ENCODE assay signal across 1 cellular context in the genomic region with DNA sequence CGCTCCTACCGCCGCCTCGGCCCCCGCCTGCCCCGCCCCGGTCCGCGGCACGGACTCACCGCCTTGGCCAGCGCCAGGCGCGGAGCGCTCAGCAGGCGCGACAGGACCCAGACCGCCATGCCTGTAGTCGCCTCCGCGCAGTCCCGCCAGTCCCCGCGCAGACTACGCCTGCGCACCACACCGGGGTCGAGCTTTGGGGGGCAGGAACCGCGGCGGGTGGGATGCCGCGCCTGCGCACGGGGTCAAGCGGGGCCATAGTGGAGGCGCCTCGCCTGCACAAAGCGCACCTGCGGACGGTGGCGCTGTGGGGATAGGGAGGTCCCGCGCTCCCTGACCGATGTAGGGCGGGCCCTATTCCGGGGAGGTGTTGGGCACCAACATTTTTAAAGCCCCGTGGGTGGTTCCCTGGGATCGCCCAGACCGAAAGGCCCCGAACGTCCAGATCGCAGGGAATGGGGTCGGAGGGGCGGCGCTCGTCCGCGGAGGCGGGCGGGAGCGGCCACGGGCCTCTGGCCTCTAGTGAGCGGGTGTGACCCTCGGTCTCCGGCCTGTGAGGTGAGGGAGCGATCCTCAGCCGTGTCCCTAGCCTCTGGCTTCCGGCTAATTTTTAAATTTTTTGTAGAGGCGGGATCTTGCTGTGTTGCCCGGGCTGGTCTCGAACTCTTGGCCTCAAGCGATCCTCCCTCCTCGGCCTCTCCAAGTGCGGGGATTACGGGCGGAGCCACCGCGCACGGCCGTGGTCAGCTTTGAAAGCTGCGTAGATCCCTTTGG.
A peak's percentile ranks its signal among the peaks of the same experiment; 100 is the strongest.
TF ChIP-seq lines count a peak whose summit lies in the region.

No MANE protein-coding gene starts in this region.

TF ChIP-seq in WTC11, 78 proteins besides CTCF, POLR2A, EP300 and RAD21 (continued from another document and continues in another):
- TF ChIP-seq, protein P1, sequence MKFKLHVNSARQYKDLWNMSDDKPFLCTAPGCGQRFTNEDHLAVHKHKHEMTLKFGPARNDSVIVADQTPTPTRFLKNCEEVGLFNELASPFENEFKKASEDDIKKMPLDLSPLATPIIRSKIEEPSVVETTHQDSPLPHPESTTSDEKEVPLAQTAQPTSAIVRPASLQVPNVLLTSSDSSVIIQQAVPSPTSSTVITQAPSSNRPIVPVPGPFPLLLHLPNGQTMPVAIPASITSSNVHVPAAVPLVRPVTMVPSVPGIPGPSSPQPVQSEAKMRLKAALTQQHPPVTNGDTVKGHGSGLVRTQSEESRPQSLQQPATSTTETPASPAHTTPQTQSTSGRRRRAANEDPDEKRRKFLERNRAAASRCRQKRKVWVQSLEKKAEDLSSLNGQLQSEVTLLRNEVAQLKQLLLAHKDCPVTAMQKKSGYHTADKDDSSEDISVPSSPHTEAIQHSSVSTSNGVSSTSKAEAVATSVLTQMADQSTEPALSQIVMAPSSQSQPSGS (CRISPR knock-in tag; IDR thresholded peaks at IDR 0.05; ENCODE audit: borderline replicate concordance, low read depth) = no peak
- TF ChIP-seq MYBL2 (CRISPR knock-in tag; IDR thresholded peaks at IDR 0.05) = peak; percentile 71; the same call in 1 of the 2 replicates
- TF ChIP-seq, protein P2, sequence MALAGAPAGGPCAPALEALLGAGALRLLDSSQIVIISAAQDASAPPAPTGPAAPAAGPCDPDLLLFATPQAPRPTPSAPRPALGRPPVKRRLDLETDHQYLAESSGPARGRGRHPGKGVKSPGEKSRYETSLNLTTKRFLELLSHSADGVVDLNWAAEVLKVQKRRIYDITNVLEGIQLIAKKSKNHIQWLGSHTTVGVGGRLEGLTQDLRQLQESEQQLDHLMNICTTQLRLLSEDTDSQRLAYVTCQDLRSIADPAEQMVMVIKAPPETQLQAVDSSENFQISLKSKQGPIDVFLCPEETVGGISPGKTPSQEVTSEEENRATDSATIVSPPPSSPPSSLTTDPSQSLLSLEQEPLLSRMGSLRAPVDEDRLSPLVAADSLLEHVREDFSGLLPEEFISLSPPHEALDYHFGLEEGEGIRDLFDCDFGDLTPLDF (CRISPR knock-in tag; IDR thresholded peaks at IDR 0.05) = no peak
- no peak for TF ChIP-seq ZNF317 (CRISPR knock-in tag; IDR thresholded peaks at IDR 0.05; ENCODE audit: borderline replicate concordance, low read depth)
- no peak for TF ChIP-seq FOXK1 (CRISPR knock-in tag; IDR thresholded peaks at IDR 0.05)
- TF ChIP-seq NFATC4 (CRISPR knock-in tag; IDR thresholded peaks at IDR 0.05) = no peak
- no peak for TF ChIP-seq SOX15 (CRISPR knock-in tag; IDR thresholded peaks at IDR 0.05)
- TF ChIP-seq, protein P3, sequence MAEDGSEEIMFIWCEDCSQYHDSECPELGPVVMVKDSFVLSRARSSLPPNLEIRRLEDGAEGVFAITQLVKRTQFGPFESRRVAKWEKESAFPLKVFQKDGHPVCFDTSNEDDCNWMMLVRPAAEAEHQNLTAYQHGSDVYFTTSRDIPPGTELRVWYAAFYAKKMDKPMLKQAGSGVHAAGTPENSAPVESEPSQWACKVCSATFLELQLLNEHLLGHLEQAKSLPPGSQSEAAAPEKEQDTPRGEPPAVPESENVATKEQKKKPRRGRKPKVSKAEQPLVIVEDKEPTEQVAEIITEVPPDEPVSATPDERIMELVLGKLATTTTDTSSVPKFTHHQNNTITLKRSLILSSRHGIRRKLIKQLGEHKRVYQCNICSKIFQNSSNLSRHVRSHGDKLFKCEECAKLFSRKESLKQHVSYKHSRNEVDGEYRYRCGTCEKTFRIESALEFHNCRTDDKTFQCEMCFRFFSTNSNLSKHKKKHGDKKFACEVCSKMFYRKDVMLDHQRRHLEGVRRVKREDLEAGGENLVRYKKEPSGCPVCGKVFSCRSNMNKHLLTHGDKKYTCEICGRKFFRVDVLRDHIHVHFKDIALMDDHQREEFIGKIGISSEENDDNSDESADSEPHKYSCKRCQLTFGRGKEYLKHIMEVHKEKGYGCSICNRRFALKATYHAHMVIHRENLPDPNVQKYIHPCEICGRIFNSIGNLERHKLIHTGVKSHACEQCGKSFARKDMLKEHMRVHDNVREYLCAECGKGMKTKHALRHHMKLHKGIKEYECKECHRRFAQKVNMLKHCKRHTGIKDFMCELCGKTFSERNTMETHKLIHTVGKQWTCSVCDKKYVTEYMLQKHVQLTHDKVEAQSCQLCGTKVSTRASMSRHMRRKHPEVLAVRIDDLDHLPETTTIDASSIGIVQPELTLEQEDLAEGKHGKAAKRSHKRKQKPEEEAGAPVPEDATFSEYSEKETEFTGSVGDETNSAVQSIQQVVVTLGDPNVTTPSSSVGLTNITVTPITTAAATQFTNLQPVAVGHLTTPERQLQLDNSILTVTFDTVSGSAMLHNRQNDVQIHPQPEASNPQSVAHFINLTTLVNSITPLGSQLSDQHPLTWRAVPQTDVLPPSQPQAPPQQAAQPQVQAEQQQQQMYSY (CRISPR knock-in tag; IDR thresholded peaks at IDR 0.05) = no peak
- TF ChIP-seq, protein P4, sequence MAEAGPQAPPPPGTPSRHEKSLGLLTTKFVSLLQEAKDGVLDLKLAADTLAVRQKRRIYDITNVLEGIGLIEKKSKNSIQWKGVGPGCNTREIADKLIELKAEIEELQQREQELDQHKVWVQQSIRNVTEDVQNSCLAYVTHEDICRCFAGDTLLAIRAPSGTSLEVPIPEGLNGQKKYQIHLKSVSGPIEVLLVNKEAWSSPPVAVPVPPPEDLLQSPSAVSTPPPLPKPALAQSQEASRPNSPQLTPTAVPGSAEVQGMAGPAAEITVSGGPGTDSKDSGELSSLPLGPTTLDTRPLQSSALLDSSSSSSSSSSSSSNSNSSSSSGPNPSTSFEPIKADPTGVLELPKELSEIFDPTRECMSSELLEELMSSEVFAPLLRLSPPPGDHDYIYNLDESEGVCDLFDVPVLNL (CRISPR knock-in tag; IDR thresholded peaks at IDR 0.05; ENCODE audit: borderline replicate concordance, low read depth) = no peak
- no peak for TF ChIP-seq TEAD1 (CRISPR knock-in tag; IDR thresholded peaks at IDR 0.05)
- no peak for TF ChIP-seq ZNF219 (CRISPR knock-in tag; IDR thresholded peaks at IDR 0.05; ENCODE audit: borderline replicate concordance)
- TF ChIP-seq, protein P5, sequence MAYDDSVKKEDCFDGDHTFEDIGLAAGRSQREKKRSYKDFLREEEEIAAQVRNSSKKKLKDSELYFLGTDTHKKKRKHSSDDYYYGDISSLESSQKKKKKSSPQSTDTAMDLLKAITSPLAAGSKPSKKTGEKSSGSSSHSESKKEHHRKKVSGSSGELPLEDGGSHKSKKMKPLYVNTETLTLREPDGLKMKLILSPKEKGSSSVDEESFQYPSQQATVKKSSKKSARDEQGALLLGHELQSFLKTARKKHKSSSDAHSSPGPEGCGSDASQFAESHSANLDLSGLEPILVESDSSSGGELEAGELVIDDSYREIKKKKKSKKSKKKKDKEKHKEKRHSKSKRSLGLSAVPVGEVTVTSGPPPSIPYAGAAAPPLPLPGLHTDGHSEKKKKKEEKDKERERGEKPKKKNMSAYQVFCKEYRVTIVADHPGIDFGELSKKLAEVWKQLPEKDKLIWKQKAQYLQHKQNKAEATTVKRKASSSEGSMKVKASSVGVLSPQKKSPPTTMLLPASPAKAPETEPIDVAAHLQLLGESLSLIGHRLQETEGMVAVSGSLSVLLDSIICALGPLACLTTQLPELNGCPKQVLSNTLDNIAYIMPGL (CRISPR knock-in tag; IDR thresholded peaks at IDR 0.05) = peak; percentile 77; the same call in 1 of the 2 replicates
- no peak for TF ChIP-seq JUN (CRISPR knock-in tag; IDR thresholded peaks at IDR 0.05)
- no peak for TF ChIP-seq ZNF138 (CRISPR knock-in tag; conservative IDR thresholded peaks at IDR 0.05)
- no peak for TF ChIP-seq JAZF1 (CRISPR knock-in tag; IDR thresholded peaks at IDR 0.05)
- TF ChIP-seq ZNF281 (CRISPR knock-in tag; IDR thresholded peaks at IDR 0.05) = no peak
- TF ChIP-seq CBFB (CRISPR knock-in tag; IDR thresholded peaks at IDR 0.05; ENCODE audit: low read depth) = no peak
- TF ChIP-seq, protein P6, sequence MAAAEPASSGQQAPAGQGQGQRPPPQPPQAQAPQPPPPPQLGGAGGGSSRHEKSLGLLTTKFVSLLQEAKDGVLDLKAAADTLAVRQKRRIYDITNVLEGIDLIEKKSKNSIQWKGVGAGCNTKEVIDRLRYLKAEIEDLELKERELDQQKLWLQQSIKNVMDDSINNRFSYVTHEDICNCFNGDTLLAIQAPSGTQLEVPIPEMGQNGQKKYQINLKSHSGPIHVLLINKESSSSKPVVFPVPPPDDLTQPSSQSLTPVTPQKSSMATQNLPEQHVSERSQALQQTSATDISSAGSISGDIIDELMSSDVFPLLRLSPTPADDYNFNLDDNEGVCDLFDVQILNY (CRISPR knock-in tag; IDR thresholded peaks at IDR 0.05) = peak; percentile 78
- TF ChIP-seq TP53 (CRISPR knock-in tag; IDR thresholded peaks at IDR 0.05) = no peak
- no peak for TF ChIP-seq ZNF416 (CRISPR knock-in tag; IDR thresholded peaks at IDR 0.05)
- TF ChIP-seq, protein P7, sequence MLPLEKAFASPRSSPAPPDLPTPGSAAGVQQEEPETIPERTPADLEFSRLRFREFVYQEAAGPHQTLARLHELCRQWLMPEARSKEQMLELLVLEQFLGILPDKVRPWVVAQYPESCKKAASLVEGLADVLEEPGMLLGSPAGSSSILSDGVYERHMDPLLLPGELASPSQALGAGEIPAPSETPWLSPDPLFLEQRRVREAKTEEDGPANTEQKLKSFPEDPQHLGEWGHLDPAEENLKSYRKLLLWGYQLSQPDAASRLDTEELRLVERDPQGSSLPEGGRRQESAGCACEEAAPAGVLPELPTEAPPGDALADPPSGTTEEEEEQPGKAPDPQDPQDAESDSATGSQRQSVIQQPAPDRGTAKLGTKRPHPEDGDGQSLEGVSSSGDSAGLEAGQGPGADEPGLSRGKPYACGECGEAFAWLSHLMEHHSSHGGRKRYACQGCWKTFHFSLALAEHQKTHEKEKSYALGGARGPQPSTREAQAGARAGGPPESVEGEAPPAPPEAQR (CRISPR knock-in tag; IDR thresholded peaks at IDR 0.05) = no peak
- TF ChIP-seq ZNF232 (CRISPR knock-in tag; IDR thresholded peaks at IDR 0.05) = no peak
- no peak for TF ChIP-seq ZNF425 (CRISPR knock-in tag; conservative IDR thresholded peaks at IDR 0.05)
- TF ChIP-seq, protein P8, sequence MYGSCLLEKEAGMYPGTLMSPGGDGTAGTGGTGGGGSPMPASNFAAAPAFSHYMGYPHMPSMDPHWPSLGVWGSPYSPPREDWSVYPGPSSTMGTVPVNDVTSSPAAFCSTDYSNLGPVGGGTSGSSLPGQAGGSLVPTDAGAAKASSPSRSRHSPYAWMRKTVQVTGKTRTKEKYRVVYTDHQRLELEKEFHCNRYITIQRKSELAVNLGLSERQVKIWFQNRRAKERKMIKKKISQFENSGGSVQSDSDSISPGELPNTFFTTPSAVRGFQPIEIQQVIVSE (CRISPR knock-in tag; IDR thresholded peaks at IDR 0.05; ENCODE audit: borderline replicate concordance) = no peak
- no peak for TF ChIP-seq NR2C2 (CRISPR knock-in tag; IDR thresholded peaks at IDR 0.05)
- TF ChIP-seq GTF2I (CRISPR knock-in tag; conservative IDR thresholded peaks at IDR 0.05) = peak; percentile 94
- TF ChIP-seq IRF2 (CRISPR knock-in tag; IDR thresholded peaks at IDR 0.05; ENCODE audit: borderline replicate concordance, low read depth) = no peak
- no peak for TF ChIP-seq GABPB1 (CRISPR knock-in tag; IDR thresholded peaks at IDR 0.05)
- TF ChIP-seq, protein P9, sequence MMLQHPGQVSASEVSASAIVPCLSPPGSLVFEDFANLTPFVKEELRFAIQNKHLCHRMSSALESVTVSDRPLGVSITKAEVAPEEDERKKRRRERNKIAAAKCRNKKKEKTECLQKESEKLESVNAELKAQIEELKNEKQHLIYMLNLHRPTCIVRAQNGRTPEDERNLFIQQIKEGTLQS (CRISPR knock-in tag; conservative IDR thresholded peaks at IDR 0.05) = no peak
- TF ChIP-seq OVOL2 (CRISPR knock-in tag; IDR thresholded peaks at IDR 0.05; ENCODE audit: borderline replicate concordance) = no peak
- TF ChIP-seq KAT7 (CRISPR knock-in tag; IDR thresholded peaks at IDR 0.05; ENCODE audit: borderline replicate concordance) = no peak
- no peak for TF ChIP-seq HMGA2 (CRISPR knock-in tag; IDR thresholded peaks at IDR 0.05)
- TF ChIP-seq MXD4 (CRISPR knock-in tag; IDR thresholded peaks at IDR 0.05; ENCODE audit: borderline replicate concordance) = no peak
- TF ChIP-seq ESRRA (CRISPR knock-in tag; IDR thresholded peaks at IDR 0.05; ENCODE audit: borderline replicate concordance) = 0 out of 2 replicates have a peak, but pooled peaks have one; percentile 44
- TF ChIP-seq ZBTB21 (CRISPR knock-in tag; IDR thresholded peaks at IDR 0.05; ENCODE audit: borderline replicate concordance) = peak; percentile 51; the same call in 1 of the 2 replicates
- TF ChIP-seq TCF7 (CRISPR knock-in tag; IDR thresholded peaks at IDR 0.05; ENCODE audit: low read depth) = no peak
- no peak for TF ChIP-seq FOXJ3 (CRISPR knock-in tag; IDR thresholded peaks at IDR 0.05; ENCODE audit: borderline replicate concordance)
- no peak for TF ChIP-seq NFYB (CRISPR knock-in tag; conservative IDR thresholded peaks at IDR 0.05; ENCODE audit: low read depth)
- TF ChIP-seq ZNF263 (CRISPR knock-in tag; IDR thresholded peaks at IDR 0.05; ENCODE audit: low read depth) = no peak
- TF ChIP-seq NR1H2 (CRISPR knock-in tag; IDR thresholded peaks at IDR 0.05) = no peak
- TF ChIP-seq SMAD4 (CRISPR knock-in tag; IDR thresholded peaks at IDR 0.05) = no peak
- TF ChIP-seq CREM (CRISPR knock-in tag; IDR thresholded peaks at IDR 0.05) = no peak; the same call in 1 of the 2 replicates
